ENCODE assay signal across 25 cellular contexts in genomic region chr15:67743558-67743957, GRCh38.
DNase-seq lines count a peak whose midpoint lies in the region; ATAC-seq and TF ChIP-seq lines count a peak whose summit lies in the region.
"Had no signal": no experiment of that assay in that cellular context is flagged by ENCODE, and none has a peak within 500 bp of the region (broad histone marks: within the 10 kb centered on the region; RNA-seq: fewer than 3 reads in every experiment).

No MANE protein-coding gene starts in this region.

- no peak overlapping the region for H3K27ac ChIP-seq in CD8-positive, alpha-beta T cell (ENCODE audit: low read depth, low read length)
- no peak overlapping the region for H3K27ac ChIP-seq in mesendoderm (ENCODE audit: low read depth, low read length)
- H3K27ac ChIP-seq: A549; BLaER1 treated with 17β-estradiol and CSF1 and Interleukin-3, amounts not matched to agents 10 nM and 100 nM had no signal

- peaks cover 50% of the 10 kb centered on the region for H3K4me1 ChIP-seq in CD8-positive, alpha-beta T cell (ENCODE audit: insufficient read depth, low read length)
- H3K4me1 ChIP-seq in mesendoderm (ENCODE audit: control insufficient read depth, low read depth, low read length) = peaks cover 6% of the 10 kb centered on the region

- POLR2A ChIA-PET in CD8-positive, alpha-beta T cell (lab: Charles Lee) = interaction anchor here (0.9 kb wide), 1 partner anchor 26 kb away, joined by 3 read pairs; no protein-coding TSS in a partner anchor
- POLR2A ChIA-PET in T-cell (lab: Charles Lee) = interaction anchor here (0.5 to 0.6 kb wide), 2 partner anchors 46 to 451 kb away, joined by 4 to 6 read pairs; no protein-coding TSS in a partner anchor

- no peak overlapping the region for H3K4ac ChIP-seq in mesendoderm (ENCODE audit: low read depth, low read length)

- TF ChIP-seq CTCF in CD8-positive, alpha-beta T cell (IDR thresholded peaks at IDR 0.05) = no peak
- no peak for TF ChIP-seq CTCF in mesothelial cell of epicardium (IDR thresholded peaks at IDR 0.05; ENCODE audit: unreplicated experiment)

- no peak overlapping the region for H2AK5ac ChIP-seq in mesendoderm (ENCODE audit: low read length)

- no peaks in the 10 kb centered on the region for H3K9me3 Mint-ChIP-seq in activated naive CD4-positive, alpha-beta T cell treated with anti-CD3 and anti-CD28 coated beads, Interleukin-2, amount 50 U/mL, for 24 hours
- H3K9me3 Mint-ChIP-seq in activated naive CD4-positive, alpha-beta T cell treated with anti-CD3 and anti-CD28 coated beads, Interleukin-2, amount 10 ng/mL, durations not matched to agents 7 days and 5 days = no peaks in the 10 kb centered on the region
- no peaks in the 10 kb centered on the region for H3K9me3 Mint-ChIP-seq in CD8-positive, alpha-beta T cell
- no peaks in the 10 kb centered on the region for H3K9me3 Mint-ChIP-seq in T-cell
- H3K9me3 Mint-ChIP-seq in mesothelial cell of epicardium = no peaks in the 10 kb centered on the region
- H3K9me3 Mint-ChIP-seq: GM23338, H9 had no signal

- peaks cover 68% of the 10 kb centered on the region for H3K4me1 Mint-ChIP-seq in activated naive CD4-positive, alpha-beta T cell treated with anti-CD3 and anti-CD28 coated beads, Interleukin-2, amount 50 U/mL, for 24 hours
- peaks cover 42% of the 10 kb centered on the region for H3K4me1 Mint-ChIP-seq in activated naive CD4-positive, alpha-beta T cell treated with anti-CD3 and anti-CD28 coated beads, Interleukin-2, amount 10 ng/mL, durations not matched to agents 7 days and 5 days
- peaks cover 68% of the 10 kb centered on the region for H3K4me1 Mint-ChIP-seq in CD8-positive, alpha-beta T cell (ENCODE audit: low read depth)
- H3K4me1 Mint-ChIP-seq in T-cell = peaks cover 60 to 63% (median 62%) of the 10 kb centered on the region in 3 donors
- H3K4me1 Mint-ChIP-seq in mesothelial cell of epicardium = peaks cover 60% of the 10 kb centered on the region

- no peak overlapping the region for H3K56ac ChIP-seq in mesendoderm (ENCODE audit: low read length)

- H2BK120ac ChIP-seq in mesendoderm (ENCODE audit: low read depth, low read length) = no peak overlapping the region

- H3K79me1 ChIP-seq in mesendoderm (ENCODE audit: low read length) = no peaks in the 10 kb centered on the region

- ATAC-seq in CD8-positive, alpha-beta T cell = no peak
- ATAC-seq in T-cell (replicated peaks in 1 of 4) (no peak), HG03196 (IDR thresholded peaks at IDR 0.05; ENCODE audit: unreplicated experiment) (no peak), HG03175 (IDR thresholded peaks at IDR 0.05; ENCODE audit: unreplicated experiment) (no peak)
- ATAC-seq: A549, GM23338, Panc1 had no signal

- CTCF ChIA-PET in activated naive CD4-positive, alpha-beta T cell treated with anti-CD3 and anti-CD28 coated beads, Interleukin-2, amount 10 ng/mL, durations not matched to agents 7 days and 5 days (lab: Charles Lee) = no interaction called here
- CTCF ChIA-PET in CD8-positive, alpha-beta T cell (lab: Charles Lee) = interaction anchor here (1.4 to 2.7 kb wide), 2 partner anchors 10 to 93 kb away, joined by 5 to 7 read pairs; no protein-coding TSS in a partner anchor
- CTCF ChIA-PET in T-cell (lab: Charles Lee) = no interaction called here

- H3K36me3 Mint-ChIP-seq in activated naive CD4-positive, alpha-beta T cell treated with anti-CD3 and anti-CD28 coated beads, Interleukin-2, amount 50 U/mL, for 24 hours = peaks cover 2% of the 10 kb centered on the region
- H3K36me3 Mint-ChIP-seq in activated naive CD4-positive, alpha-beta T cell treated with anti-CD3 and anti-CD28 coated beads, Interleukin-2, amount 10 ng/mL, durations not matched to agents 7 days and 5 days = peaks cover 3% of the 10 kb centered on the region
- peaks cover under 1% of the 10 kb centered on the region for H3K36me3 Mint-ChIP-seq in CD8-positive, alpha-beta T cell
- H3K36me3 Mint-ChIP-seq in T-cell (peaks cover 5% of the 10 kb centered on the region), mesothelial cell of epicardium (peaks cover 2% of the 10 kb centered on the region)

- H3K27me3 ChIP-seq in CD8-positive, alpha-beta T cell (ENCODE audit: insufficient read depth, low read length) = no peaks in the 10 kb centered on the region
- H3K27me3 ChIP-seq in mesendoderm (ENCODE audit: insufficient read depth, low read length, poor library complexity) = no peaks in the 10 kb centered on the region
- H3K27me3 ChIP-seq: BLaER1 treated with 17β-estradiol and CSF1 and Interleukin-3, amounts not matched to agents 10 nM and 100 nM had no signal

- H3K4me3 Mint-ChIP-seq in activated naive CD4-positive, alpha-beta T cell treated with anti-CD3 and anti-CD28 coated beads, Interleukin-2, amount 50 U/mL, for 24 hours = peak overlapping the region; percentile 30
- no peak overlapping the region for H3K4me3 Mint-ChIP-seq in activated naive CD4-positive, alpha-beta T cell treated with anti-CD3 and anti-CD28 coated beads, Interleukin-2, amount 10 ng/mL, durations not matched to agents 7 days and 5 days
- H3K4me3 Mint-ChIP-seq in CD8-positive, alpha-beta T cell = peak overlapping the region; percentile 58
- H3K4me3 Mint-ChIP-seq in T-cell = peak overlapping the region in 1 of 3 donors; percentile 64
- H3K4me3 Mint-ChIP-seq in mesothelial cell of epicardium = no peak overlapping the region
- H3K4me3 Mint-ChIP-seq: GM23338, H9 had no signal

- H2BK15ac ChIP-seq in mesendoderm (replicated peaks; ENCODE audit: low read depth) = no peak overlapping the region

- H3K4me2 ChIP-seq in mesendoderm (ENCODE audit: low read length) = no peak overlapping the region
- H3K4me2 ChIP-seq: A549; BLaER1 treated with 17β-estradiol and CSF1 and Interleukin-3, amounts not matched to agents 10 nM and 100 nM; GM23338 had no signal

- H4K8ac ChIP-seq in mesendoderm (ENCODE audit: low read depth, low read length) = no peak overlapping the region

- DNase-seq in activated naive CD4-positive, alpha-beta T cell treated with anti-CD3 and anti-CD28 coated beads, Interleukin-2, amount 10 ng/mL, durations not matched to agents 7 days and 5 days = no peak
- DNase-seq in CD8-positive, alpha-beta T cell = no peak
- no peak for DNase-seq in T-cell
- DNase-seq in mesothelial cell of epicardium (ENCODE audit: low spot score in 2 of 2, unreplicated experiment in 2 of 2) = no peak
- no peak for DNase-seq in mesendoderm
- DNase-seq: AML-193, DMS153, DND-41, H9, Karpas-422, NCI-H1092, NCI-H1436, NCI-H187, NCI-H2081 treated with DMSO at 0.1 percent for 48 hours, NCI-H2171, NCI-H226, NCI-H510A, SHP77 treated with DMSO at 0.1 percent for 48 hours had no signal

- no peak overlapping the region for H3K18ac ChIP-seq in mesendoderm (ENCODE audit: low read length)

- intact Hi-C loops in CD8-positive, alpha-beta T cell (cut with DNase I, micrococcal nuclease) = no loop called here

- H3K23ac ChIP-seq in mesendoderm (ENCODE audit: low read length) = no peak overlapping the region

- H2BK5ac ChIP-seq in mesendoderm (ENCODE audit: low read length) = no peak overlapping the region

- H3K9me3 ChIP-seq in CD8-positive, alpha-beta T cell (ENCODE audit: low read length) = no peaks in the 10 kb centered on the region
- H3K9me3 ChIP-seq: A549; BLaER1 treated with 17β-estradiol and CSF1 and Interleukin-3, amounts not matched to agents 10 nM and 100 nM had no signal

- no peak overlapping the region for H3K4me3 ChIP-seq in CD8-positive, alpha-beta T cell (ENCODE audit: low read depth, low read length)
- H3K4me3 ChIP-seq in mesendoderm (ENCODE audit: low read length) = no peak overlapping the region
- H3K4me3 ChIP-seq: A549; BLaER1 treated with 17β-estradiol and CSF1 and Interleukin-3, amounts not matched to agents 10 nM and 100 nM; GM23338 had no signal

- H3K36me3 ChIP-seq in CD8-positive, alpha-beta T cell (ENCODE audit: insufficient read depth, low read length) = no peaks in the 10 kb centered on the region
- no peaks in the 10 kb centered on the region for H3K36me3 ChIP-seq in mesendoderm (ENCODE audit: control insufficient read depth, insufficient read depth, low read length)

- H3K27ac Mint-ChIP-seq in activated naive CD4-positive, alpha-beta T cell treated with anti-CD3 and anti-CD28 coated beads, Interleukin-2, amount 50 U/mL, for 24 hours = peak overlapping the region; percentile 68
- no peak overlapping the region for H3K27ac Mint-ChIP-seq in activated naive CD4-positive, alpha-beta T cell treated with anti-CD3 and anti-CD28 coated beads, Interleukin-2, amount 10 ng/mL, durations not matched to agents 7 days and 5 days
- H3K27ac Mint-ChIP-seq in CD8-positive, alpha-beta T cell = peak overlapping the region; percentile 64
- peak overlapping the region; percentile 81 to 86 for H3K27ac Mint-ChIP-seq in T-cell
- H3K27ac Mint-ChIP-seq in mesothelial cell of epicardium = peak overlapping the region; percentile 72
- H3K27ac Mint-ChIP-seq: GM23338 had no signal

- H3K79me2 ChIP-seq in mesendoderm (ENCODE audit: control insufficient read depth, insufficient read depth, low read length) = no peaks in the 10 kb centered on the region

- H3K9ac ChIP-seq in mesendoderm (ENCODE audit: low read length) = no peak overlapping the region
- H3K9ac ChIP-seq: BLaER1 treated with 17β-estradiol and CSF1 and Interleukin-3, amounts not matched to agents 10 nM and 100 nM had no signal

- no peaks in the 10 kb centered on the region for H3K27me3 Mint-ChIP-seq in activated naive CD4-positive, alpha-beta T cell treated with anti-CD3 and anti-CD28 coated beads, Interleukin-2, amount 50 U/mL, for 24 hours
- H3K27me3 Mint-ChIP-seq in activated naive CD4-positive, alpha-beta T cell treated with anti-CD3 and anti-CD28 coated beads, Interleukin-2, amount 10 ng/mL, durations not matched to agents 7 days and 5 days = no peaks in the 10 kb centered on the region
- no peaks in the 10 kb centered on the region for H3K27me3 Mint-ChIP-seq in CD8-positive, alpha-beta T cell (ENCODE audit: low read depth)
- H3K27me3 Mint-ChIP-seq in T-cell = no peaks in the 10 kb centered on the region
- no peaks in the 10 kb centered on the region for H3K27me3 Mint-ChIP-seq in mesothelial cell of epicardium (ENCODE audit: low read depth)

- no peak overlapping the region for H4K5ac ChIP-seq in mesendoderm (ENCODE audit: low read length)

Comparison
In these comparisons a context has a peak if more than half of its experiments do, and no peak if none do; other contexts are left out.
1. H3K4me3 Mint-ChIP-seq: peak in activated naive CD4-positive, alpha-beta T cell treated with anti-CD3 and anti-CD28 coated beads, Interleukin-2, amount 50 U/mL, for 24 hours (single experiment) and CD8-positive, alpha-beta T cell (single experiment); none in activated naive CD4-positive, alpha-beta T cell treated with anti-CD3 and anti-CD28 coated beads, Interleukin-2, amount 10 ng/mL, durations not matched to agents 7 days and 5 days (single experiment) and mesothelial cell of epicardium (single experiment).